8 cellular contexts compared by ENCODE assay signal in genomic region chr16:353404-354285, GRCh38. TPM values are rescaled to one million over a fixed set of nuclear protein-coding genes. Genes with fewer than 3 reads are reported as not detected.
DNase-seq lines count a peak whose midpoint lies in the region; ATAC-seq and TF ChIP-seq lines count a peak whose summit lies in the region.

No MANE protein-coding gene starts in this region.

- no peak for TF ChIP-seq CTCF in body of pancreas (IDR thresholded peaks at IDR 0.05)
- no peak for TF ChIP-seq CTCF in GM13976 (IDR thresholded peaks at IDR 0.05; ENCODE audit: borderline replicate concordance, control extremely low read depth, extremely low read depth, insufficient read depth, missing control alignments)

- ATAC-seq in stimulated activated naive CD8-positive, alpha-beta T cell treated with anti-CD3 and anti-CD28 coated beads, Interleukin-15, Interleukin-2, amounts not matched to agents 100 U/mL and 50 U/mL, for 24 hours: no peak
- ATAC-seq in body of pancreas (no peak), GM21423 (IDR thresholded peaks at IDR 0.05; ENCODE audit: unreplicated experiment) (no peak)

- H3K4me3 Mint-ChIP-seq in stimulated activated naive CD8-positive, alpha-beta T cell treated with anti-CD3 and anti-CD28 coated beads, Interleukin-15, Interleukin-2, amounts not matched to agents 100 ng/mL and 50 ng/mL, for 24 hours: peak overlapping the region; percentile 7

- H3K4me1 ChIP-seq in body of pancreas (peaks cover 14% of the 10 kb centered on the region), mesodermal cell (ENCODE audit: control insufficient read depth, insufficient read depth, low read length, poor library complexity, severe bottlenecking) (peaks cover 13% of the 10 kb centered on the region)

- H3K27me3 ChIP-seq in body of pancreas: no peaks in the 10 kb centered on the region

- no peak for TF ChIP-seq POLR2A in body of pancreas (IDR thresholded peaks at IDR 0.05)

- no peaks in the 10 kb centered on the region for H3K9me3 Mint-ChIP-seq in stimulated activated naive CD8-positive, alpha-beta T cell treated with anti-CD3 and anti-CD28 coated beads, Interleukin-15, Interleukin-2, amounts not matched to agents 100 ng/mL and 50 ng/mL, for 24 hours

- H3K4me1 Mint-ChIP-seq in stimulated activated naive CD8-positive, alpha-beta T cell treated with anti-CD3 and anti-CD28 coated beads, Interleukin-15, Interleukin-2, amounts not matched to agents 100 ng/mL and 50 ng/mL, for 24 hours (ENCODE audit: low read depth): peaks cover 46% of the 10 kb centered on the region

- intact Hi-C loops in body of pancreas (cut with DNase I): no loop called here

- peaks cover 15% of the 10 kb centered on the region for H3K36me3 Mint-ChIP-seq in stimulated activated naive CD8-positive, alpha-beta T cell treated with anti-CD3 and anti-CD28 coated beads, Interleukin-15, Interleukin-2, amounts not matched to agents 100 ng/mL and 50 ng/mL, for 24 hours (ENCODE audit: low read depth)

- H3K27ac ChIP-seq in body of pancreas (peak overlapping the region in 3 of 4 donors; percentile 8 to 71 (median 66)), mesodermal cell (ENCODE audit: low read depth, low read length, severe bottlenecking) (no peak overlapping the region)

- H3K36me3 ChIP-seq in body of pancreas (replicated peaks in 1 of 2; ENCODE audit: insufficient read depth in 1 of 2, low read depth in 2 of 2) (no peaks in the 10 kb centered on the region), mesodermal cell (ENCODE audit: control insufficient read depth, insufficient read depth, low read length) (peaks cover 11% of the 10 kb centered on the region)

- in situ Hi-C loops in GM13976 (cut with MboI; ENCODE audit: low sequenced_read_pairs, unreplicated experiment): no loop called here

- no peak overlapping the region for H3K27ac Mint-ChIP-seq in stimulated activated naive CD8-positive, alpha-beta T cell treated with anti-CD3 and anti-CD28 coated beads, Interleukin-15, Interleukin-2, amounts not matched to agents 100 ng/mL and 50 ng/mL, for 24 hours

- H3K4me3 ChIP-seq in body of pancreas (no peak overlapping the region), mesodermal cell (ENCODE audit: extremely low read depth, insufficient read depth, low read length, poor library complexity, severe bottlenecking) (peak overlapping the region; percentile 24)

- H3K27me3 Mint-ChIP-seq in stimulated activated naive CD8-positive, alpha-beta T cell treated with anti-CD3 and anti-CD28 coated beads, Interleukin-15, Interleukin-2, amounts not matched to agents 100 ng/mL and 50 ng/mL, for 24 hours: no peaks in the 10 kb centered on the region

- DNase-seq in stimulated activated naive CD8-positive, alpha-beta T cell treated with anti-CD3 and anti-CD28 coated beads, Interleukin-15, Interleukin-2, amounts not matched to agents 100 U/mL and 50 U/mL, for 24 hours: no peak
- DNase-seq in body of pancreas (no peak), Ammon's horn (ENCODE audit: low spot score) (no peak), GM13976 (ENCODE audit: low spot score) (no peak)
- no peak for DNase-seq in activated CD4-positive, CD25-positive, alpha-beta regulatory T cell treated with anti-CD3 and anti-CD28 coated beads, Interleukin-2, amount 50 U/mL, for 72 hours

- no peaks in the 10 kb centered on the region for H3K9me3 ChIP-seq in body of pancreas
- H3K9me3 ChIP-seq in mesodermal cell (ENCODE audit: control insufficient read depth, low read length): no peaks in the 10 kb centered on the region

- 61 to 76% methylated on average over 11 to 22 of the region's 25 CpGs for WGBS in body of pancreas, 2 donors
- 80 to 84% methylated on average over 15 to 23 of the region's 25 CpGs for WGBS in mesodermal cell (ENCODE audit: insufficient coverage in 2 of 2), 2 experiments

RNA-seq across cellular contexts. Expression of gene AXIN1, which starts 1.1 kb away (rescaled TPM):
- 10 to 100 TPM; 14.8 TPM for total RNA-seq in body of pancreas
- polyA plus RNA-seq in mesodermal cell (2013, experiment 1 of 2): 20.5 TPM
- 20.3 TPM for polyA plus RNA-seq in mesodermal cell (2013, experiment 2 of 2)

RNA-seq across cellular contexts. Expression of gene MRPL28, which starts 16.7 kb away (rescaled TPM):
- total RNA-seq in body of pancreas: 10 to 100 TPM; 22.1 to 31.0 TPM
- polyA plus RNA-seq in mesodermal cell (2013, experiment 1 of 2): 82.8 TPM
- 81.9 TPM for polyA plus RNA-seq in mesodermal cell (2013, experiment 2 of 2)

RNA-seq across cellular contexts. Expression of gene PGAP6, which starts 28.1 kb away (rescaled TPM):
- total RNA-seq in body of pancreas: 100 to 1,000 TPM in 1 of 2 donors, 10 to 100 TPM in 1; 83.8 to 113 TPM
- 81.4 TPM for polyA plus RNA-seq in mesodermal cell (2013, experiment 1 of 2)
- polyA plus RNA-seq in mesodermal cell (2013, experiment 2 of 2): 64.9 TPM

RNA-seq across cellular contexts. Expression of gene NME4, which starts 43.4 kb away (rescaled TPM):
- total RNA-seq in body of pancreas: 10 to 100 TPM; 20.2 to 33.0 TPM
- polyA plus RNA-seq in mesodermal cell (2013, experiment 1 of 2): 320 TPM
- polyA plus RNA-seq in mesodermal cell (2013, experiment 2 of 2): 312 TPM

RNA-seq across cellular contexts. Expression of gene DECR2, which starts 48.0 kb away (rescaled TPM):
- 10 to 100 TPM; 38.9 to 41.2 TPM for total RNA-seq in body of pancreas
- 15.1 TPM for polyA plus RNA-seq in mesodermal cell (2013, experiment 1 of 2)
- 14.9 TPM for polyA plus RNA-seq in mesodermal cell (2013, experiment 2 of 2)
